28 cellular contexts compared by ENCODE assay signal in genomic region chr5:82257247-82257646, GRCh38.
"Had no signal": no experiment of that assay in that cellular context is flagged by ENCODE, and none has a peak within 500 bp of the region (broad histone marks: within the 10 kb centered on the region; RNA-seq: fewer than 3 reads in every experiment).

No MANE protein-coding gene starts in this region.

- H3K27me3 ChIP-seq: colonic mucosa, left lung, neural progenitor cell, sigmoid colon, testis, tibial artery had no signal

- H3K79me2 ChIP-seq: parathyroid adenoma had no signal

- H3K36me3 ChIP-seq: colonic mucosa, left lung, neural progenitor cell, sigmoid colon, tibial artery had no signal

- H3K36me3 Mint-ChIP-seq: neural progenitor cell; stimulated activated memory B cell treated with anti-CD40 and anti-IgM and Interleukin-4, amounts not matched to agents 10 μg/mL and 1 μg/mL and 100 μg/mL, for 72 hours; type B pancreatic cell had no signal

- H3K4me2 ChIP-seq: neural progenitor cell had no signal

- H3K4me1 Mint-ChIP-seq: naive thymus-derived CD4-positive, alpha-beta T cell; neural progenitor cell; stimulated activated memory B cell treated with anti-CD40 and anti-IgM and Interleukin-4, amounts not matched to agents 10 μg/mL and 1 μg/mL and 100 μg/mL, for 72 hours had no signal

- H3K4me3 ChIP-seq: colonic mucosa, left lung, neural progenitor cell, psoas muscle, sigmoid colon, testis, tibial artery had no signal

- H3K9ac ChIP-seq: neural progenitor cell, parathyroid adenoma had no signal

- H3K9me3 Mint-ChIP-seq: naive thymus-derived CD4-positive, alpha-beta T cell; nephron; neural progenitor cell; stimulated activated memory B cell treated with anti-CD40 and anti-IgM and Interleukin-4, amounts not matched to agents 10 μg/mL and 1 μg/mL and 100 μg/mL, for 72 hours; type B pancreatic cell had no signal

- H3K27ac Mint-ChIP-seq: nephron; neural progenitor cell; stimulated activated memory B cell treated with anti-CD40 and anti-IgM and Interleukin-4, amounts not matched to agents 10 μg/mL and 1 μg/mL and 100 μg/mL, for 72 hours; type B pancreatic cell had no signal

- H2AFZ ChIP-seq: neural progenitor cell, parathyroid adenoma had no signal

- ATAC-seq: left cardiac atrium; left lung; naive thymus-derived CD4-positive, alpha-beta T cell; psoas muscle; right cardiac atrium; stimulated activated memory B cell treated with anti-CD40 and anti-IgM and Interleukin-4, amounts not matched to agents 10 μg/mL and 1 μg/mL and 100 μg/mL, for 72 hours had no signal

- H3K27ac ChIP-seq: colonic mucosa, left lung, neural progenitor cell, parathyroid adenoma, psoas muscle, sigmoid colon, testis, tibial artery had no signal

- H3K4me3 Mint-ChIP-seq: naive thymus-derived CD4-positive, alpha-beta T cell; nephron; neural progenitor cell; stimulated activated memory B cell treated with anti-CD40 and anti-IgM and Interleukin-4, amounts not matched to agents 10 μg/mL and 1 μg/mL and 100 μg/mL, for 72 hours; type B pancreatic cell had no signal

- H3K4me1 ChIP-seq: colonic mucosa, left lung, parathyroid adenoma, psoas muscle, sigmoid colon, testis, tibial artery had no signal

- H3K9me3 ChIP-seq: colonic mucosa, left lung, psoas muscle, sigmoid colon, testis, tibial artery had no signal

- DNase-seq: colonic mucosa; dermis blood vessel endothelial cell; effector memory CD4-positive, alpha-beta T cell; erythroblast; head of caudate nucleus; kidney; left cardiac atrium; left lung; mesenchymal stem cell; midbrain; naive thymus-derived CD4-positive, alpha-beta T cell; psoas muscle; right cardiac atrium; sigmoid colon; stimulated activated CD4-positive, alpha-beta T cell treated with anti-CD3 and anti-CD28 coated beads, Interleukin-2, amount 100 ng/mL, for 24 hours; stimulated activated CD4-positive, alpha-beta T cell treated with anti-CD3 and anti-CD28 coated beads, Interleukin-4, amount 100 ng/mL, for 4 hours; stimulated activated naive CD8-positive, alpha-beta T cell treated with anti-CD3 and anti-CD28 coated beads, Interleukin-15, Interleukin-2, amounts not matched to agents 100 U/mL and 50 U/mL, for 24 hours; substantia nigra; testis; tibial artery had no signal

- H3K27me3 Mint-ChIP-seq: naive thymus-derived CD4-positive, alpha-beta T cell; stimulated activated memory B cell treated with anti-CD40 and anti-IgM and Interleukin-4, amounts not matched to agents 10 μg/mL and 1 μg/mL and 100 μg/mL, for 72 hours; type B pancreatic cell had no signal

- FAIRE-seq: endometrium, frontal cortex, kidney, urothelium cell line had no signal
